8 cellular contexts compared by ENCODE assay signal in genomic region chr10:86535057-86535882, GRCh38. TPM values are rescaled to one million over a fixed set of nuclear protein-coding genes. Genes with fewer than 3 reads are reported as not detected.
DNase-seq lines count a peak whose midpoint lies in the region; ATAC-seq and TF ChIP-seq lines count a peak whose summit lies in the region.

No MANE protein-coding gene starts in this region.

- peaks cover 5 to 18% of the 10 kb centered on the region in 2 donors for H3K4me1 ChIP-seq in left lung

- H3K27ac ChIP-seq in AG04450 (ENCODE audit: low read depth, low read length): no peak overlapping the region
- no peak overlapping the region for H3K27ac ChIP-seq in coronary artery
- H3K27ac ChIP-seq in left lung: peak overlapping the region; percentile 30 to 53

- CTCF ChIA-PET in AG04450 (lab: Charles Lee): interaction anchor here (0.8 kb wide), 1 partner anchor 50 kb away, joined by 3 read pairs; no protein-coding TSS in a partner anchor

- peak overlapping the region; percentile 51 for H3K4me3 ChIP-seq in AG04450 (ENCODE audit: low read depth, low read length)
- peak overlapping the region; percentile 72 for H3K4me3 ChIP-seq in coronary artery
- H3K4me3 ChIP-seq in left lung: peak overlapping the region; percentile 33 to 43

- H3K9me3 ChIP-seq in AG04450 (ENCODE audit: control insufficient read depth, insufficient read depth, low read length) (peaks cover 6% of the 10 kb centered on the region; the same call in 1 of the 2 replicates), left lung (no peaks in the 10 kb centered on the region)

- intact Hi-C loops in left lung (cut with DNase I): no loop called here

- peaks cover 4% of the 10 kb centered on the region for H3K27me3 ChIP-seq in AG04450 (ENCODE audit: control insufficient read depth, insufficient read depth, low read length)
- H3K27me3 ChIP-seq in left lung: peaks cover 0 to 25% of the 10 kb centered on the region in 2 donors

- ATAC-seq in GM21360 (IDR thresholded peaks at IDR 0.05; ENCODE audit: unreplicated experiment) (peak; percentile 55), left lung (peak; percentile 99), GM21737 (IDR thresholded peaks at IDR 0.05; ENCODE audit: unreplicated experiment) (no peak)

- no peaks in the 10 kb centered on the region for H3K36me3 ChIP-seq in left lung

- no peak for TF ChIP-seq CTCF in AG04450 (IDR thresholded peaks at IDR 0.05; ENCODE audit: low read depth, low read length)
- no peak for TF ChIP-seq CTCF in coronary artery (IDR thresholded peaks at IDR 0.05)
- no peak for TF ChIP-seq CTCF in left lung (IDR thresholded peaks at IDR 0.05)

- DNase-seq in AG04450 (ENCODE audit: low read depth, low spot score): no peak
- DNase-seq in SW480 (ENCODE audit: low spot score): peak; percentile 64
- DNase-seq in coronary artery (ENCODE audit: low spot score): peak; percentile 75
- DNase-seq in left lung: peak; percentile 83 to 94
- peak; percentile 36 for DNase-seq in stimulated activated CD8-positive, alpha-beta memory T cell treated with anti-CD3 and anti-CD28 coated beads, Interleukin-4, amount 100 ng/mL, for 48 hours
- no peak for DNase-seq in NCI-H526 (lab: John Stamatoyannopoulos, UW)

- POLR2A ChIA-PET in AG04450 (lab: Yijun Ruan, JAX): no interaction called here

RNA-seq across cellular contexts. Expression of gene WAPL, which starts 13.7 kb away (rescaled TPM):
- polyA plus RNA-seq in AG04450 (2011; rRNA removed): 20.0 and 24.5 TPM in 2 replicates
- polyA minus RNA-seq in AG04450 (2011; rRNA and poly(A)+ RNA removed): 25.9 and 32.9 TPM in 2 replicates
- total RNA-seq in left lung: 10 to 100 TPM; 28.2 to 35.6 TPM

Comparison
In these comparisons a context has a peak if more than half of its experiments do, and no peak if none do; other contexts are left out.
1. DNase-seq: peak in SW480 (single experiment), coronary artery (single experiment), left lung (2 of 2) and stimulated activated CD8-positive, alpha-beta memory T cell treated with anti-CD3 and anti-CD28 coated beads, Interleukin-4, amount 100 ng/mL, for 48 hours (single experiment); none in AG04450 (single experiment) and NCI-H526 (0 of 2).
2. H3K27ac ChIP-seq: peak in left lung (2 of 2); none in AG04450 (single experiment) and coronary artery (0 of 2).
3. Peak in every context shown above with its lines, with median percentiles within 50 percentile points of each other: H3K4me3 ChIP-seq.